ENCODE assay signal across 9 cellular contexts in the genomic region with DNA sequence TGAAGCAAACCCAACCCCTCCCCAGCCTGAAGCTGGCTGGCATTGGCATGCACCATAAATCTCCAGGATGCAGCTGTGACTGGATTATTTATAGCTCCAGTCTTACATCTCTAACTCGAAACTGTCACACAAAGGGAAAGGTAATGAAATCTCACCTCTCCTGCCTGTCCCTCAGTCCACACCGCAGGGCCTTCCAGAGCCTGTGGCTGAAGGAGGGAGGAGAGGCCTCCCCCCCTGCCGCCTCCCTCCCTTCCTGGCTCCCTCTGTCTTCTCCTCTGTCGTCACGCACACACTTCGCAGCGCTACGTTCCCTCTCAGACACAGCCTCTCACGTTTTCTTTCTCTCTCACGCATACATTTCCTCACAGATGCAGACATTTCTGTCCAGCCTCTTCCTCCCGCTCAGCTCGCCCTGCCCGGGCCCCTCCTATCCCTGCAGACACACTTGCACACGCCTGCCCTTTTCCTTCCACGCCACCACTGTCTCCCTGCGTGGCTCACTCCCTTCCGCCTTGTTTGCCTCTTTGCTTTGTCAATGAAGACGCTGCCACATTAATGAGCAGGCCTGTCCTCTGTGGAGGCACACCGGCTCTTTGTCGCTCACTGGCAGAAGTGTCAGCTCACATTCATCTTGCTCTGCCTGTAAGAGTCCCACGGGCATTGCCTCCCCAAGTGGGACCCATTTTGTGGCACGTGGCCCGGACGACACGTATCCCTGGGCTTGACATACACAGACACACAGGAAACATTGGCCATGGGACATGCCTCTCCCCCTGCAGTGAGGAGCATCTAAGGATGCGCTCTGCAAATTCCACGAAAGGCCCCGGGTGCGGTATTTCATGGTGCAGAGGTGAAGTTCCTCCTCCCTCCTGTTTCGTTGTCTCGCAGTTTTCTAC. TPM values are rescaled to one million over a fixed set of nuclear protein-coding genes. Genes with fewer than 3 reads are reported as not detected.
DNase-seq lines count a peak whose midpoint lies in the region; FAIRE-seq and TF ChIP-seq lines count a peak whose summit lies in the region.
"Had no signal": no experiment of that assay in that cellular context is flagged by ENCODE, and none has a peak within 500 bp of the region (broad histone marks: within the 10 kb centered on the region; RNA-seq: fewer than 3 reads in every experiment).

No MANE protein-coding gene starts in this region.

- no peak for TF ChIP-seq CTCF in HEK293 (tag by site-specific recombination; IDR thresholded peaks at IDR 0.05)
- no peak for TF ChIP-seq CTCF in esophagus squamous epithelium (IDR thresholded peaks at IDR 0.05)
- no peak for TF ChIP-seq CTCF in osteocyte (IDR thresholded peaks at IDR 0.05)

- DNase-seq in DMS79 (lab: John Stamatoyannopoulos, UW) (peak; percentile 73), NT2/D1 (ENCODE audit: low read depth, low spot score) (no peak), esophagus squamous epithelium (lab: John Stamatoyannopoulos, UW) (no peak), osteocyte (ENCODE audit: extremely low spot score, unreplicated experiment) (no peak), H54 (ENCODE audit: insufficient read length, low spot score) (no peak)
- no peak for DNase-seq in activated effector memory CD4-positive, alpha-beta T cell treated with Interleukin-2 at 50 U/mL for 16 hours
- no peak for DNase-seq in CD8-positive, alpha-beta memory T cell

- peak overlapping the region; percentile 27 for H3K27ac Mint-ChIP-seq in osteocyte (ENCODE audit: unreplicated experiment)
- peak overlapping the region in 1 of 8 donors; percentile 79 for H3K27ac Mint-ChIP-seq in CD8-positive, alpha-beta memory T cell

- peaks cover 8% of the 10 kb centered on the region for H3K4me1 Mint-ChIP-seq in osteocyte (ENCODE audit: unreplicated experiment)
- no peaks in the 10 kb centered on the region for H3K4me1 Mint-ChIP-seq in CD8-positive, alpha-beta memory T cell

- TF ChIP-seq POLR2A in esophagus squamous epithelium (IDR thresholded peaks at IDR 0.05) (no peak), H54 (IDR thresholded peaks at IDR 0.05; ENCODE audit: low read depth, low read length) (no peak)

- no peaks in the 10 kb centered on the region for H3K9me3 ChIP-seq in HEK293 (ENCODE audit: control insufficient read depth, insufficient read depth, low read depth, low read length)
- H3K9me3 ChIP-seq in NT2/D1 (ENCODE audit: insufficient read depth, low read length) = no peaks in the 10 kb centered on the region
- H3K9me3 ChIP-seq in esophagus squamous epithelium = no peaks in the 10 kb centered on the region
- H3K9me3 ChIP-seq in CD8-positive, alpha-beta memory T cell (ENCODE audit: low read length) = no peaks in the 10 kb centered on the region

- POLR2A ChIA-PET in HEK293 (lab: Yijun Ruan, JAX) = interaction anchor here (1.5 kb wide), 1 partner anchor 39 kb away, joined by 3 read pairs; no protein-coding TSS in a partner anchor
- POLR2A ChIA-PET in CD8-positive, alpha-beta memory T cell (lab: Charles Lee) = no interaction called here

- H3K27ac ChIP-seq in HEK293 (ENCODE audit: extremely low read depth, low read depth, low read length) (no peak overlapping the region), esophagus squamous epithelium (peak overlapping the region in 3 of 4 donors; percentile 14 to 52 (median 18))
- H3K27ac ChIP-seq in CD8-positive, alpha-beta memory T cell (ENCODE audit: low read depth, low read length) = no peak overlapping the region
- H3K27ac ChIP-seq: epithelial cell of prostate had no signal

- no peak overlapping the region for H3K4me3 Mint-ChIP-seq in osteocyte (ENCODE audit: unreplicated experiment)
- H3K4me3 Mint-ChIP-seq in CD8-positive, alpha-beta memory T cell = no peak overlapping the region

- intact Hi-C loops in esophagus squamous epithelium (cut with DNase I) = no loop called here

- H3K36me3 ChIP-seq in HEK293 (ENCODE audit: control insufficient read depth in 2 of 2, insufficient read depth in 1 of 2, low read length in 2 of 2) (no peaks in the 10 kb centered on the region), NT2/D1 (ENCODE audit: insufficient read depth, insufficient read length, low read length) (no peaks in the 10 kb centered on the region), esophagus squamous epithelium (no peaks in the 10 kb centered on the region)
- H3K36me3 ChIP-seq in CD8-positive, alpha-beta memory T cell (ENCODE audit: insufficient read depth, low read length) = no peaks in the 10 kb centered on the region

- H3K27me3 Mint-ChIP-seq in osteocyte (ENCODE audit: unreplicated experiment) = no peaks in the 10 kb centered on the region
- peaks cover 0 to 7% of the 10 kb centered on the region in 2 donors for H3K27me3 Mint-ChIP-seq in CD8-positive, alpha-beta memory T cell

- H3K4me3 ChIP-seq in HEK293 (ENCODE audit: low read depth, low read length) (no peak overlapping the region), NT2/D1 (ENCODE audit: insufficient read length, low read depth) (no peak overlapping the region), esophagus squamous epithelium (peak overlapping the region in 3 of 4 donors; percentile 2 to 27 (median 22))
- no peak overlapping the region for H3K4me3 ChIP-seq in CD8-positive, alpha-beta memory T cell (ENCODE audit: low read length)

- no peaks in the 10 kb centered on the region for H3K9me3 Mint-ChIP-seq in osteocyte (ENCODE audit: unreplicated experiment)
- H3K9me3 Mint-ChIP-seq in CD8-positive, alpha-beta memory T cell = no peaks in the 10 kb centered on the region

- 39 to 41% methylated on average over 25 to 29 of the region's 31 CpGs for WGBS in esophagus squamous epithelium, 2 donors

- no peaks in the 10 kb centered on the region for H3K36me3 Mint-ChIP-seq in osteocyte (ENCODE audit: unreplicated experiment)
- H3K36me3 Mint-ChIP-seq in CD8-positive, alpha-beta memory T cell = no peaks in the 10 kb centered on the region

- H3K9ac ChIP-seq in NT2/D1 (ENCODE audit: insufficient read length, low read depth) = peak overlapping the region; percentile 24

- FAIRE-seq in H54 (lab: Jason Lieb, UNC) = no peak

- H3K27me3 ChIP-seq in NT2/D1 (ENCODE audit: insufficient read depth, insufficient read length) = peaks cover 2% of the 10 kb centered on the region
- H3K27me3 ChIP-seq in esophagus squamous epithelium = no peaks in the 10 kb centered on the region
- H3K27me3 ChIP-seq in CD8-positive, alpha-beta memory T cell (ENCODE audit: insufficient read depth, low read length, poor library complexity, severe bottlenecking) = no peaks in the 10 kb centered on the region

- CTCF ChIA-PET in HEK293 (lab: Yijun Ruan, JAX) = no interaction called here
- CTCF ChIA-PET in CD8-positive, alpha-beta memory T cell (lab: Charles Lee) = no interaction called here

- H3K4me1 ChIP-seq in HEK293 (ENCODE audit: control insufficient read depth, insufficient read depth, low read length) (peaks cover 10% of the 10 kb centered on the region), NT2/D1 (ENCODE audit: insufficient read depth, insufficient read length) (peaks cover 23% of the 10 kb centered on the region), esophagus squamous epithelium (peaks cover 8 to 46% (median 18%) of the 10 kb centered on the region in 3 donors)
- H3K4me1 ChIP-seq in CD8-positive, alpha-beta memory T cell (ENCODE audit: insufficient read depth, low read length) = no peaks in the 10 kb centered on the region

TF ChIP-seq in HEK293, 187 proteins besides CTCF, POLR2A, EP300 and RAD21 (continues in another document):
- TF ChIP-seq ZNF416 (tag by site-specific recombination; IDR thresholded peaks at IDR 0.05) = no peak
- TF ChIP-seq, protein P1, sequence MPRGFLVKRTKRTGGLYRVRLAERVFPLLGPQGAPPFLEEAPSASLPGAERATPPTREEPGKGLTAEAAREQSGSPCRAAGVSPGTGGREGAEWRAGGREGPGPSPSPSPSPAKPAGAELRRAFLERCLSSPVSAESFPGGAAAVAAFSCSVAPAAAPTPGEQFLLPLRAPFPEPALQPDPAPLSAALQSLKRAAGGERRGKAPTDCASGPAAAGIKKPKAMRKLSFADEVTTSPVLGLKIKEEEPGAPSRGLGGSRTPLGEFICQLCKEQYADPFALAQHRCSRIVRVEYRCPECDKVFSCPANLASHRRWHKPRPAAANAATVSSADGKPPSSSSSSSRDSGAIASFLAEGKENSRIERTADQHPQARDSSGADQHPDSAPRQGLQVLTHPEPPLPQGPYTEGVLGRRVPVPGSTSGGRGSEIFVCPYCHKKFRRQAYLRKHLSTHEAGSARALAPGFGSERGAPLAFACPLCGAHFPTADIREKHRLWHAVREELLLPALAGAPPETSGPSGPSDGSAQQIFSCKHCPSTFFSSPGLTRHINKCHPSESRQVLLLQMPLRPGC (tag by site-specific recombination; IDR thresholded peaks at IDR 0.05) = no peak
- TF ChIP-seq, protein P2, sequence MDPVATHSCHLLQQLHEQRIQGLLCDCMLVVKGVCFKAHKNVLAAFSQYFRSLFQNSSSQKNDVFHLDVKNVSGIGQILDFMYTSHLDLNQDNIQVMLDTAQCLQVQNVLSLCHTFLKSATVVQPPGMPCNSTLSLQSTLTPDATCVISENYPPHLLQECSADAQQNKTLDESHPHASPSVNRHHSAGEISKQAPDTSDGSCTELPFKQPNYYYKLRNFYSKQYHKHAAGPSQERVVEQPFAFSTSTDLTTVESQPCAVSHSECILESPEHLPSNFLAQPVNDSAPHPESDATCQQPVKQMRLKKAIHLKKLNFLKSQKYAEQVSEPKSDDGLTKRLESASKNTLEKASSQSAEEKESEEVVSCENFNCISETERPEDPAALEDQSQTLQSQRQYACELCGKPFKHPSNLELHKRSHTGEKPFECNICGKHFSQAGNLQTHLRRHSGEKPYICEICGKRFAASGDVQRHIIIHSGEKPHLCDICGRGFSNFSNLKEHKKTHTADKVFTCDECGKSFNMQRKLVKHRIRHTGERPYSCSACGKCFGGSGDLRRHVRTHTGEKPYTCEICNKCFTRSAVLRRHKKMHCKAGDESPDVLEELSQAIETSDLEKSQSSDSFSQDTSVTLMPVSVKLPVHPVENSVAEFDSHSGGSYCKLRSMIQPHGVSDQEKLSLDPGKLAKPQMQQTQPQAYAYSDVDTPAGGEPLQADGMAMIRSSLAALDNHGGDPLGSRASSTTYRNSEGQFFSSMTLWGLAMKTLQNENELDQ (tag by site-specific recombination; IDR thresholded peaks at IDR 0.05; ENCODE audit: low read depth) = no peak
- TF ChIP-seq SCRT1 (tag by site-specific recombination; IDR thresholded peaks at IDR 0.05; ENCODE audit: borderline replicate concordance) = no peak
- peak; percentile 54; the same call in 1 of the 2 replicates for TF ChIP-seq ZNF600 (tag by site-specific recombination; IDR thresholded peaks at IDR 0.05)

RNA-seq across cellular contexts. Expression of a gene that starts 27.9 kb away (rescaled TPM):
- 10 to 100 TPM; 15.8 to 28.8 (median 24.0) TPM for total RNA-seq in esophagus squamous epithelium
- 107 and 120 TPM in 2 replicates for total RNA-seq in osteocyte
- total RNA-seq in CD8-positive, alpha-beta memory T cell = 10 to 100 TPM; 25.6 to 27.2 TPM
- 3.7 TPM for polyA plus RNA-seq in CD8-positive, alpha-beta memory T cell

Comparison
In these comparisons a context has a peak if more than half of its experiments do, and no peak if none do; other contexts are left out.
1. H3K27ac ChIP-seq: peak in esophagus squamous epithelium (3 of 4); none in HEK293 (single experiment) and CD8-positive, alpha-beta memory T cell (single experiment).
2. H3K4me3 ChIP-seq: peak in esophagus squamous epithelium (3 of 4); none in HEK293 (single experiment), NT2/D1 (single experiment) and CD8-positive, alpha-beta memory T cell (single experiment).